In the genomic region with DNA sequence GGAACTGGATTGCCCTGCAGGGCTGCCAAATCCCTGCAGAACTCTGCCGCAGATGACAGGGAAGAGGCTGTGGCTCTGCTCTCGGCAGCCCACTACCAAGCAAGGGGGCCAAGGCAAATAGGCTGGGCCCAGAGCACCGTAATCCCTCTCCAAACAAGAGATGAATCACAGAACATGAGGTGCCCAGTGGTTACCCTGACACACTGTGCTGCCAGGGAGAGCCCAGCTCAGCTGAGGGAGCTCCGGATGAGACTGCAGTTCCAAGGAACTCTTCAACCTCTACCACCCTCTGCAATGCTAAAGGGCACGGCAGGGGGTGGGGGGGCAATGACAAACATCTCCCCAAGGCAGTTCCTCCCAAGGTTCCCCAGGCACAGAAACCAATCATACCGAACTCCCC, we compare ENCODE assay signal across 17 cellular contexts. TPM values are rescaled to one million over a fixed set of nuclear protein-coding genes. Genes with fewer than 3 reads are reported as not detected.
DNase-seq lines count a peak whose midpoint lies in the region; FAIRE-seq and TF ChIP-seq lines count a peak whose summit lies in the region.
"Had no signal": no experiment of that assay in that cellular context is flagged by ENCODE, and none has a peak within 500 bp of the region (broad histone marks: within the 10 kb centered on the region; RNA-seq: fewer than 3 reads in every experiment).

No MANE protein-coding gene starts in this region.

- H3K23me2 ChIP-seq in H1 (ENCODE audit: low read depth, low read length): no peaks in the 10 kb centered on the region

- H3K9ac ChIP-seq in H1 (replicated peaks in 1 of 4; ENCODE audit: extremely low read depth in 1 of 4, low read depth in 3 of 4, low read length in 3 of 4) (no peak overlapping the region), mesendoderm (ENCODE audit: low read length) (peak overlapping the region; percentile 15)
- H3K9ac ChIP-seq: KMS-11, parathyroid adenoma had no signal

- H3K9me3 ChIP-seq in H1 (ENCODE audit: insufficient read depth in 2 of 2, low read depth in 1 of 2, low read length in 1 of 2): no peaks in the 10 kb centered on the region
- H3K9me3 ChIP-seq: body of pancreas, uterus had no signal

- no peak overlapping the region for H3K56ac ChIP-seq in H1 (replicated peaks; ENCODE audit: insufficient read length, low read depth, low read length)
- peak overlapping the region; percentile 53 for H3K56ac ChIP-seq in mesendoderm (ENCODE audit: low read length)

- H3K36me3 ChIP-seq in H1 (ENCODE audit: control insufficient read depth in 2 of 4, insufficient read depth in 4 of 4, low read length in 3 of 4): peaks cover 0 to 2% (median 0%) of the 10 kb centered on the region in 4 experiments; a peak in 2 of 8 replicates
- no peaks in the 10 kb centered on the region for H3K36me3 ChIP-seq in mesendoderm (ENCODE audit: control insufficient read depth, insufficient read depth, low read length)
- H3K36me3 ChIP-seq: uterus had no signal

- no peaks in the 10 kb centered on the region for H3K36me3 Mint-ChIP-seq in HFFc6 (ENCODE audit: low read depth)
- H3K36me3 Mint-ChIP-seq: T-cell had no signal

- peaks cover 5% of the 10 kb centered on the region; the same call in 1 of the 2 replicates for H3K9me3 Mint-ChIP-seq in HFFc6
- H3K9me3 Mint-ChIP-seq: activated T-cell treated with anti-CD3 and anti-CD28 coated beads, Interleukin-2, amount 50 U/mL, for 72 hours; T-cell had no signal

- DNase-seq in A172 (ENCODE audit: low spot score) (peak; percentile 0), NCI-H524 (lab: John Stamatoyannopoulos, UW) (peak; percentile 73 to 78), H1 (ENCODE audit: low read depth in 1 of 2, low spot score in 2 of 2) (no peak), mesendoderm (peak; percentile 22), NCI-H2029 treated with DMSO at 0.1 percent for 48 hours (lab: John Stamatoyannopoulos, UW) (no peak), NCI-H1417 (lab: John Stamatoyannopoulos, UW) (no peak), HFFc6 (no peak), SW480 (ENCODE audit: low spot score) (no peak)
- DNase-seq: activated T-cell treated with anti-CD3 and anti-CD28 coated beads, Interleukin-2, amount 50 U/mL, for 72 hours; body of pancreas; DND-41; stimulated activated CD4-positive, alpha-beta T cell treated with anti-CD3 and anti-CD28 coated beads, Interleukin-1b, Interleukin-23, amount 100 ng/mL, for 48 hours; T-cell; uterus had no signal

- 0 out of 2 replicates have a peak overlapping the region, but pooled peaks have one; percentile 6 for H3K18ac ChIP-seq in H1 (ENCODE audit: extremely low read depth, low read length)
- H3K18ac ChIP-seq in mesendoderm (ENCODE audit: low read length): no peak overlapping the region

- TF ChIP-seq CTCF in H1 (IDR thresholded peaks at IDR 0.05; ENCODE audit: control extremely low read depth in 1 of 3, insufficient read depth in 1 of 3, low read depth in 1 of 3, low read length in 3 of 3): no peak
- no peak for TF ChIP-seq CTCF in HFFc6 (IDR thresholded peaks at IDR 0.05)

- H3K4ac ChIP-seq in H1 (replicated peaks; ENCODE audit: insufficient read length, low read depth, low read length): no peak overlapping the region
- no peak overlapping the region for H3K4ac ChIP-seq in mesendoderm (ENCODE audit: low read depth, low read length)

- no peaks in the 10 kb centered on the region for H4K20me1 ChIP-seq in H1 (replicated peaks in 1 of 2; ENCODE audit: control insufficient read depth in 1 of 2, insufficient read depth in 2 of 2, low read length in 2 of 2)

- TF ChIP-seq POLR2A in H1 (IDR thresholded peaks at IDR 0.05; ENCODE audit: control extremely low read depth in 1 of 2, low read depth in 2 of 2, low read length in 2 of 2): no peak

- H2BK15ac ChIP-seq in H1 (ENCODE audit: low read length): no peak overlapping the region
- no peak overlapping the region for H2BK15ac ChIP-seq in mesendoderm (replicated peaks; ENCODE audit: low read depth)

- no peaks in the 10 kb centered on the region for H3K4me1 Mint-ChIP-seq in HFFc6 (ENCODE audit: low read depth)
- H3K4me1 Mint-ChIP-seq: T-cell had no signal

- H3K4me3 ChIP-seq in H1 (ENCODE audit: extremely low read depth in 1 of 4, insufficient read depth in 2 of 4, low read depth in 3 of 4, low read length in 4 of 4) (no peak overlapping the region), mesendoderm (ENCODE audit: low read length) (no peak overlapping the region)
- H3K4me3 ChIP-seq: body of pancreas, uterus had no signal

- H4K8ac ChIP-seq in H1 (ENCODE audit: extremely low read depth, insufficient read depth, low read length) (no peak overlapping the region), mesendoderm (ENCODE audit: low read depth, low read length) (no peak overlapping the region)

- no peak overlapping the region for H3K14ac ChIP-seq in H1 (ENCODE audit: insufficient read length)

- no peak for FAIRE-seq in H1 (lab: Jason Lieb, UNC)
- FAIRE-seq: endometrium had no signal

- H2BK120ac ChIP-seq in H1 (replicated peaks; ENCODE audit: low read depth, low read length): no peak overlapping the region
- H2BK120ac ChIP-seq in mesendoderm (ENCODE audit: low read depth, low read length): no peak overlapping the region

- TF ChIP-seq RAD21 in H1 (IDR thresholded peaks at IDR 0.05 in 1 of 2, conservative IDR thresholded peaks at IDR 0.05 in 1 of 2; ENCODE audit: low read depth in 2 of 2, low read length in 2 of 2): no peak

- no peak overlapping the region for H3K27ac ChIP-seq in H1 (ENCODE audit: low read depth, low read length)
- no peak overlapping the region for H3K27ac ChIP-seq in mesendoderm (ENCODE audit: low read depth, low read length)
- H3K27ac ChIP-seq: body of pancreas, KMS-11, parathyroid adenoma, uterus had no signal

- H3K4me2 ChIP-seq in H1 (ENCODE audit: insufficient read depth in 1 of 2, low read depth in 2 of 2, low read length in 2 of 2) (peak overlapping the region in 1 of 2 experiments; percentile 23; a peak in 2 of 4 replicates), mesendoderm (ENCODE audit: low read length) (no peak overlapping the region)
- H3K4me2 ChIP-seq: KMS-11 had no signal

- 64% methylated on average over 6 of the region's 6 CpGs; no CpG with 5 or more reads in 1 of the 2 experiments for WGBS in H1 (ENCODE audit: extremely low coverage in 1 of 2, insufficient coverage in 1 of 2, insufficient read length in 1 of 2, insufficient replicate concordance in 2 of 2, low coverage in 1 of 2, low lambda C conversion rate in 2 of 2, missing lambda C conversion rate in 1 of 2), 2 experiments
- no CpG with 5 or more reads among the region's 6 CpGs for WGBS in mesendoderm (ENCODE audit: extremely low coverage, insufficient coverage, low lambda C conversion rate)

- H2BK5ac ChIP-seq in H1 (ENCODE audit: low read depth, low read length) (no peak overlapping the region), mesendoderm (ENCODE audit: low read length) (no peak overlapping the region)

- H3K23ac ChIP-seq in H1 (ENCODE audit: insufficient read length) (no peak overlapping the region), mesendoderm (ENCODE audit: low read length) (peak overlapping the region; percentile 54)

- no peak overlapping the region for H3K27ac Mint-ChIP-seq in HFFc6
- H3K27ac Mint-ChIP-seq: activated T-cell treated with anti-CD3 and anti-CD28 coated beads, Interleukin-2, amount 50 U/mL, for 72 hours; T-cell had no signal

- TF ChIP-seq EP300 in H1 (IDR thresholded peaks at IDR 0.05; ENCODE audit: borderline replicate concordance in 1 of 2, low read depth in 2 of 2, low read length in 2 of 2): no peak

- H4K91ac ChIP-seq in H1 (replicated peaks; ENCODE audit: insufficient read length, low read length): no peak overlapping the region

- POLR2A ChIA-PET in H1 (lab: Charles Lee; ENCODE audit: partially characterized antibody): no interaction called here

- no peak overlapping the region for H2BK12ac ChIP-seq in H1 (ENCODE audit: low read depth, low read length)

- H4K5ac ChIP-seq in H1 (ENCODE audit: insufficient read length, low read depth, low read length): no peak overlapping the region
- no peak overlapping the region for H4K5ac ChIP-seq in mesendoderm (ENCODE audit: low read length)

- no peak overlapping the region for H3K4me3 Mint-ChIP-seq in HFFc6
- H3K4me3 Mint-ChIP-seq: activated T-cell treated with anti-CD3 and anti-CD28 coated beads, Interleukin-2, amount 50 U/mL, for 72 hours; T-cell had no signal

- CTCF ChIA-PET in H1 (lab: Charles Lee; ENCODE audit: partially characterized antibody): interaction anchor here (0.5 to 3.0 kb wide), 5 partner anchors 13 to 96 kb away, joined by 3 to 7 read pairs (median 4); no protein-coding TSS in a partner anchor

- no peak overlapping the region for H2AFZ ChIP-seq in H1 (ENCODE audit: low read length)
- H2AFZ ChIP-seq: parathyroid adenoma had no signal

- H3K79me2 ChIP-seq in H1 (ENCODE audit: control insufficient read depth in 1 of 2, insufficient read depth in 2 of 2, low read length in 2 of 2) (0 out of 4 replicates have a peak, but pooled peaks cover 0 to 6% of the 10 kb centered on the region in 2 experiments), mesendoderm (ENCODE audit: control insufficient read depth, insufficient read depth, low read length) (no peaks in the 10 kb centered on the region)
- H3K79me2 ChIP-seq: parathyroid adenoma had no signal

- H3K4me1 ChIP-seq in H1 (replicated peaks in 1 of 4; ENCODE audit: control insufficient read depth in 3 of 4, insufficient read depth in 4 of 4, low read length in 3 of 4) (peaks cover 6 to 14% (median 9%) of the 10 kb centered on the region in 4 experiments; a peak in 6 of 7 replicates), mesendoderm (ENCODE audit: control insufficient read depth, low read depth, low read length) (peaks cover 4% of the 10 kb centered on the region)
- H3K4me1 ChIP-seq: body of pancreas, parathyroid adenoma, uterus had no signal

- no peak overlapping the region for H2AK5ac ChIP-seq in H1 (ENCODE audit: low read depth, low read length)
- H2AK5ac ChIP-seq in mesendoderm (ENCODE audit: low read length): no peak overlapping the region

- no peak overlapping the region for H2BK20ac ChIP-seq in H1 (ENCODE audit: low read length)

- H3K79me1 ChIP-seq in H1 (ENCODE audit: low read depth, low read length) (peaks cover 5% of the 10 kb centered on the region; the same call in 1 of the 2 replicates), mesendoderm (ENCODE audit: low read length) (no peaks in the 10 kb centered on the region)

- H3K27me3 Mint-ChIP-seq in HFFc6 (ENCODE audit: insufficient read depth): no peaks in the 10 kb centered on the region; the same call in 1 of the 2 replicates

- H3K27me3 ChIP-seq in H1 (replicated peaks in 1 of 4; ENCODE audit: control insufficient read depth in 3 of 4, extremely low read depth in 1 of 4, insufficient read depth in 3 of 4, low read length in 3 of 4) (no peaks in the 10 kb centered on the region), mesendoderm (ENCODE audit: insufficient read depth, low read length, poor library complexity) (no peaks in the 10 kb centered on the region)
- H3K27me3 ChIP-seq: body of pancreas, uterus had no signal

RNA-seq across cellular contexts. Expression of gene STON2, which starts 33.9 kb away (rescaled TPM):
- total RNA-seq in A172 (2014; rRNA removed; shearing (Covaris generic)): 0.52 and 1.6 TPM in 2 replicates
- 50.0 TPM in 2 replicates for total RNA-seq in H1 (2021; fragmentation: NEBNext Ultra II Directional; extraction: Animal tissue kit (Norgen Biotek cat#: 25700))
- polyA plus RNA-seq in H1 (2011; rRNA removed): 8.2 and 8.9 TPM in 2 replicates
- polyA plus RNA-seq in H1 (2011; cell fraction: cytosol; rRNA removed): 9.2 TPM
- polyA plus RNA-seq in H1 (2011; cell fraction: nucleus; rRNA removed): 17.7 TPM
- polyA plus RNA-seq in H1 (2012, experiment 1 of 2): 7.4 to 15.0 TPM (median 10.7 TPM) in 4 replicates
- polyA plus RNA-seq in H1 (2012, experiment 2 of 2): 0.85 TPM
- polyA plus RNA-seq in H1 (2013, experiment 1 of 2): 12.7 TPM
- 11.8 TPM for polyA plus RNA-seq in H1 (2013, experiment 2 of 2)
- 110 and 154 TPM in 2 replicates for polyA minus RNA-seq in H1 (2011; rRNA and poly(A)+ RNA removed)
- 38.5 TPM for polyA minus RNA-seq in H1 (2011; cell fraction: cytosol; rRNA and poly(A)+ RNA removed)
- polyA minus RNA-seq in H1 (2011; cell fraction: nucleus; rRNA and poly(A)+ RNA removed): 89.6 TPM
- 11.3 TPM for polyA plus RNA-seq in mesendoderm (2013, experiment 1 of 2)
- 11.0 TPM for polyA plus RNA-seq in mesendoderm (2013, experiment 2 of 2)
- not detected for total RNA-seq in HFFc6 (2021; fragmentation: NEBNext Ultra II Directional; extraction: Animal tissue kit (Norgen Biotek cat#: 25700))

Comparison
In these comparisons a context has a peak if more than half of its experiments do, and no peak if none do; other contexts are left out.
1. DNase-seq: peak in A172 (single experiment), NCI-H524 (2 of 2) and mesendoderm (single experiment); none in H1 (0 of 2), NCI-H2029 treated with DMSO at 0.1 percent for 48 hours (single experiment), NCI-H1417 (0 of 3), HFFc6 (single experiment) and SW480 (single experiment).
2. RNA of gene STON2, which starts 33.9 kb away (total RNA-seq): 50.0 TPM in H1; 0.52 to 1.6 TPM in A172 and not detected in HFFc6; every median in the first group is over 10 times any median in the second.